9 cellular contexts compared by ENCODE assay signal in genomic region chr7:4726051-4726450, GRCh38. TPM values are rescaled to one million over a fixed set of nuclear protein-coding genes. Genes with fewer than 3 reads are reported as not detected.
DNase-seq lines count a peak whose midpoint lies in the region; TF ChIP-seq lines count a peak whose summit lies in the region.
"Had no signal": no experiment of that assay in that cellular context is flagged by ENCODE, and none has a peak within 500 bp of the region (broad histone marks: within the 10 kb centered on the region; RNA-seq: fewer than 3 reads in every experiment).

No MANE protein-coding gene starts in this region.

- H3K36me3 ChIP-seq in adipocyte (ENCODE audit: control insufficient read depth, insufficient read depth, low read length, severe bottlenecking), result peaks cover 5% of the 10 kb centered on the region
- H3K36me3 ChIP-seq in skeletal muscle tissue (ENCODE audit: control insufficient read depth in 3 of 3, insufficient read depth in 3 of 3, low read length in 3 of 3), result peaks cover 0 to 16% (median 7%) of the 10 kb centered on the region in 3 donors

- H3K27ac ChIP-seq in skeletal muscle tissue (ENCODE audit: low read depth, low read length), result peak overlapping the region; percentile 92

- H3K4me1 Mint-ChIP-seq in HFFc6 (ENCODE audit: low read depth) (peaks cover 30% of the 10 kb centered on the region), immature natural killer cell (peaks cover 32 to 49% of the 10 kb centered on the region in 2 donors)

- peak overlapping the region; percentile 95 for H3K4me3 Mint-ChIP-seq in HFFc6
- peak overlapping the region; percentile 86 to 93 (median 92) for H3K4me3 Mint-ChIP-seq in immature natural killer cell

- no peak for DNase-seq in HFFc6
- DNase-seq in adipocyte (ENCODE audit: low read depth), result no peak
- DNase-seq in immature natural killer cell, result no peak
- DNase-seq in NCI-H1092 treated with DMSO at 0.1 percent for 48 hours (lab: John Stamatoyannopoulos, UW), result no peak
- no peak for DNase-seq in 8988T
- no peak for DNase-seq in pons (ENCODE audit: low spot score)
- no peak for DNase-seq in Kasumi-1 (lab: John Stamatoyannopoulos, UW)
- DNase-seq: NCI-H187 treated with DMSO at 0.1 percent for 48 hours had no signal

- peaks cover 33% of the 10 kb centered on the region for H3K4me1 ChIP-seq in adipocyte (ENCODE audit: control insufficient read depth, insufficient read depth, low read length)
- H3K4me1 ChIP-seq in skeletal muscle tissue (ENCODE audit: control insufficient read depth in 3 of 3, insufficient read depth in 3 of 3, low read length in 3 of 3), result peaks cover 43 to 63% (median 59%) of the 10 kb centered on the region in 3 donors

- H3K27me3 Mint-ChIP-seq in HFFc6 (ENCODE audit: insufficient read depth), result peaks cover 2% of the 10 kb centered on the region
- H3K27me3 Mint-ChIP-seq in immature natural killer cell (ENCODE audit: low read depth in 3 of 3), result peaks cover 0 to 11% (median 3%) of the 10 kb centered on the region in 3 donors

- H3K4me3 ChIP-seq in adipocyte (ENCODE audit: low read length) (peak overlapping the region; percentile 77), skeletal muscle tissue (ENCODE audit: low read length in 3 of 3) (peak overlapping the region; percentile 69 to 80 (median 75))

- H3K9me3 ChIP-seq in adipocyte (ENCODE audit: control insufficient read depth, low read length) (no peaks in the 10 kb centered on the region), skeletal muscle tissue (ENCODE audit: control insufficient read depth in 3 of 3, low read length in 3 of 3) (no peaks in the 10 kb centered on the region)

- H3K36me3 Mint-ChIP-seq in HFFc6 (ENCODE audit: low read depth) (peaks cover 4% of the 10 kb centered on the region; the same call in 1 of the 2 replicates), immature natural killer cell (no peaks in the 10 kb centered on the region)

- H3K27ac Mint-ChIP-seq in HFFc6, result peak overlapping the region; percentile 98
- peak overlapping the region; percentile 84 to 96 (median 95) for H3K27ac Mint-ChIP-seq in immature natural killer cell

- peak overlapping the region; percentile 83 for H3K9ac ChIP-seq in adipocyte (ENCODE audit: low read length)
- peak overlapping the region; percentile 75 to 94 (median 86) for H3K9ac ChIP-seq in skeletal muscle tissue (ENCODE audit: low read depth in 1 of 3, low read length in 3 of 3)

- H3K27me3 ChIP-seq in adipocyte (replicated peaks; ENCODE audit: control insufficient read depth, insufficient read depth, low read length) (no peaks in the 10 kb centered on the region), skeletal muscle tissue (ENCODE audit: control insufficient read depth in 3 of 3, insufficient read depth in 3 of 3, low read length in 3 of 3) (no peaks in the 10 kb centered on the region)

- H3K9me3 Mint-ChIP-seq in HFFc6 (no peaks in the 10 kb centered on the region), immature natural killer cell (no peaks in the 10 kb centered on the region)

- no peak for TF ChIP-seq CTCF in HFFc6 (IDR thresholded peaks at IDR 0.05)

RNA-seq across cellular contexts. Expression of gene FOXK1, which starts 44.0 kb away (rescaled TPM):
- 10 to 100 TPM; 33.8 to 39.4 (median 36.2) TPM for total RNA-seq in HFFc6 (2021; fragmentation: NEBNext Ultra II Directional; extraction: Animal tissue kit (Norgen Biotek cat#: 25700))
- 1 to 10 TPM; 1.1 to 3.4 (median 1.5) TPM for polyA plus RNA-seq in immature natural killer cell
- total RNA-seq in skeletal muscle tissue, result 17.2 TPM

RNA-seq across cellular contexts. Expression of gene AP5Z1, which starts 49.4 kb away (rescaled TPM):
- total RNA-seq in HFFc6 (2021; fragmentation: NEBNext Ultra II Directional; extraction: Animal tissue kit (Norgen Biotek cat#: 25700)), result 10 to 100 TPM; 39.8 to 50.4 (median 42.1) TPM
- polyA plus RNA-seq in immature natural killer cell, result 10 to 100 TPM; 36.7 to 64.2 (median 50.6) TPM
- 13.6 TPM for total RNA-seq in skeletal muscle tissue
